In the genomic region with DNA sequence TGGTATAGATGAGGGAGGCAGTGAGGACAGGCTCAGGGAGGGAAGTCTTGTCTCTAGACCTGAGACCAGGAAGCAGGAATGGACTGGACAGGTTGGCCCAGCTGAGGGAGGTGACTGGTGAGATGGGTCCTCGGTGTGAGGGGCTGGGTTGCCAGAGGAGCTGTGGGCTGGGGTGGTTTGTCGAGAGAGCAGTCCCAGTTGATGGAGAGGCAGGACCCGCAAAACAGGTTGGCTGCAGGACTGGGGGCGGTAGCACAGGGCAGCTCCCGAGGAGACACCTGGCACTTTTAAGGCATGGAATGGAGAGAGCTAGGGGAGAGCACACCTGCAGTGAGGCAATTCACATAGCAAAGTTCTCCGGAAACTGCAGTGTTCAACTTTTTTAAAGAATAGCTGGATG, we compare ENCODE assay signal across 1 cellular context.
TF ChIP-seq lines count a peak whose summit lies in the region.

No MANE protein-coding gene starts in this region.

TF ChIP-seq in IMR-90, 13 proteins besides CTCF, POLR2A, EP300 and RAD21:
- TF ChIP-seq MAFK (IDR thresholded peaks at IDR 0.05; ENCODE audit: low read depth, low read length) = no peak
- no peak for TF ChIP-seq MXI1 (IDR thresholded peaks at IDR 0.05; ENCODE audit: borderline replicate concordance, low read depth, low read length)
- TF ChIP-seq, protein P1, sequence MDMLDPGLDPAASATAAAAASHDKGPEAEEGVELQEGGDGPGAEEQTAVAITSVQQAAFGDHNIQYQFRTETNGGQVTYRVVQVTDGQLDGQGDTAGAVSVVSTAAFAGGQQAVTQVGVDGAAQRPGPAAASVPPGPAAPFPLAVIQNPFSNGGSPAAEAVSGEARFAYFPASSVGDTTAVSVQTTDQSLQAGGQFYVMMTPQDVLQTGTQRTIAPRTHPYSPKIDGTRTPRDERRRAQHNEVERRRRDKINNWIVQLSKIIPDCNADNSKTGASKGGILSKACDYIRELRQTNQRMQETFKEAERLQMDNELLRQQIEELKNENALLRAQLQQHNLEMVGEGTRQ (IDR thresholded peaks at IDR 0.05; ENCODE audit: low read depth, low read length) = no peak
- TF ChIP-seq FOS (IDR thresholded peaks at IDR 0.05; ENCODE audit: low read depth, low read length) = no peak
- TF ChIP-seq SMC3 (IDR thresholded peaks at IDR 0.05; ENCODE audit: low read depth, low read length) = no peak
- no peak for TF ChIP-seq RCOR1 (IDR thresholded peaks at IDR 0.05; ENCODE audit: insufficient replicate concordance, low read length)
- no peak for TF ChIP-seq CHD1 (IDR thresholded peaks at IDR 0.05; ENCODE audit: low read depth, low read length)
- TF ChIP-seq CEBPB (IDR thresholded peaks at IDR 0.05; ENCODE audit: low read depth, low read length) = no peak
- no peak for TF ChIP-seq MAZ (IDR thresholded peaks at IDR 0.05; ENCODE audit: borderline replicate concordance, low read depth, low read length)
- no peak for TF ChIP-seq NFE2L2 (IDR thresholded peaks at IDR 0.05; ENCODE audit: low read depth, low read length)
- no peak for TF ChIP-seq RFX5 (IDR thresholded peaks at IDR 0.05; ENCODE audit: low read depth, low read length)
- no peak for TF ChIP-seq BHLHE40 (IDR thresholded peaks at IDR 0.05; ENCODE audit: low read depth, low read length)
- TF ChIP-seq, protein P2, sequence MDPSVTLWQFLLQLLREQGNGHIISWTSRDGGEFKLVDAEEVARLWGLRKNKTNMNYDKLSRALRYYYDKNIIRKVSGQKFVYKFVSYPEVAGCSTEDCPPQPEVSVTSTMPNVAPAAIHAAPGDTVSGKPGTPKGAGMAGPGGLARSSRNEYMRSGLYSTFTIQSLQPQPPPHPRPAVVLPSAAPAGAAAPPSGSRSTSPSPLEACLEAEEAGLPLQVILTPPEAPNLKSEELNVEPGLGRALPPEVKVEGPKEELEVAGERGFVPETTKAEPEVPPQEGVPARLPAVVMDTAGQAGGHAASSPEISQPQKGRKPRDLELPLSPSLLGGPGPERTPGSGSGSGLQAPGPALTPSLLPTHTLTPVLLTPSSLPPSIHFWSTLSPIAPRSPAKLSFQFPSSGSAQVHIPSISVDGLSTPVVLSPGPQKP (IDR thresholded peaks at IDR 0.05; ENCODE audit: borderline replicate concordance, low read depth, low read length) = no peak
